Comparison of ENCODE assay signal across 8 cellular contexts in the genomic region with DNA sequence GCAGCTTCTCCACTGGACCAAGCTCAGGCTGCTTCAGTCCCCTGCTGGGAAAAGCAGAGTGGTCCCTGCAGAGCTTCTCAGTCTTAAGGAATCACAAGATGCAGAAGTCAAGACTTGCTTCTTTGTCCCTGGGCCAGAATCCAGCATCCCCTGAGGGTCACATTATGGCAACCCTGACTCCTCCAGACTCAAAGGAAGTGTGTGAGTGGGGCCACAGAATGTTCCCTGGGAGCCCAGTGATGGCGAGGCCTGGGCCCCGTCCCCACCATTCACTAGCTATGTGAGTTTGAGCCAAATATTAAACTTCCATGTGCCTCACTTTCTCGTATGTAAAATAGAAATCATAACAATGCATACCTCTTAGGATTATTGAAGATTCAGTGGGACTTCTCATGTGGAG.
"Had no signal": no experiment of that assay in that cellular context is flagged by ENCODE, and none has a peak within 500 bp of the region (broad histone marks: within the 10 kb centered on the region; RNA-seq: fewer than 3 reads in every experiment).

No MANE protein-coding gene starts in this region.

- H2AFZ ChIP-seq: GM23248 had no signal

- H3K36me3 ChIP-seq: HAP-1 had no signal

- H3K27ac ChIP-seq: GM23248 had no signal

- DNase-seq: GM23248, GOT3, H7, HFFc6, IMR-90 had no signal

- H3K9ac ChIP-seq: GM23248 had no signal

- H3K27ac Mint-ChIP-seq: HFFc6 had no signal

- H3K9me3 ChIP-seq: HAP-1 had no signal

- H3K4me3 Mint-ChIP-seq: HFFc6 had no signal

- ATAC-seq: HCT116, K562 had no signal

- H3K4me1 ChIP-seq: HAP-1 had no signal

- H3K4me3 ChIP-seq: GM23248, HAP-1, K562 had no signal
